10 cellular contexts compared by ENCODE assay signal in genomic region chrX:136708348-136708747, GRCh38.
DNase-seq lines count a peak whose midpoint lies in the region; FAIRE-seq and TF ChIP-seq lines count a peak whose summit lies in the region.
"Had no signal": no experiment of that assay in that cellular context is flagged by ENCODE, and none has a peak within 500 bp of the region (broad histone marks: within the 10 kb centered on the region; RNA-seq: fewer than 3 reads in every experiment).

No MANE protein-coding gene starts in this region.

- no peaks in the 10 kb centered on the region for H3K36me3 ChIP-seq in BJ (ENCODE audit: control insufficient read depth, insufficient read depth, low read length)
- no peaks in the 10 kb centered on the region for H3K36me3 ChIP-seq in OCI-LY3 (replicated peaks; ENCODE audit: low read depth, low read length)
- H3K36me3 ChIP-seq in hepatocyte (replicated peaks; ENCODE audit: insufficient read depth, low read depth) = no peaks in the 10 kb centered on the region
- H3K36me3 ChIP-seq in CD8-positive, alpha-beta memory T cell (ENCODE audit: insufficient read depth, low read length) = peaks cover 17% of the 10 kb centered on the region

- peaks cover 0 to 2% of the 10 kb centered on the region in 2 donors for H3K27me3 Mint-ChIP-seq in CD8-positive, alpha-beta memory T cell

- H2AFZ ChIP-seq in OCI-LY3 (ENCODE audit: low read depth, low read length) (no peak overlapping the region), hepatocyte (no peak overlapping the region)

- no peaks in the 10 kb centered on the region for H3K9me3 Mint-ChIP-seq in CD8-positive, alpha-beta memory T cell

- 0 out of 2 replicates have a peak overlapping the region, but pooled peaks have one; percentile 81 for H3K27ac ChIP-seq in OCI-LY3 (ENCODE audit: low read length)
- H3K27ac ChIP-seq in hepatocyte = no peak overlapping the region
- H3K27ac ChIP-seq in CD8-positive, alpha-beta memory T cell (ENCODE audit: low read depth, low read length) = no peak overlapping the region

- DNase-seq in BJ (ENCODE audit: low read depth) (no peak), GM18507 (ENCODE audit: extremely low spot score, insufficient read length, low read depth) (no peak), hepatocyte (ENCODE audit: low spot score) (no peak), NCI-H187 (lab: John Stamatoyannopoulos, UW) (no peak), C1 segment of cervical spinal cord (lab: John Stamatoyannopoulos, UW) (no peak)
- no peak for DNase-seq in CD8-positive, alpha-beta memory T cell
- DNase-seq in effector CD8-positive, alpha-beta T cell (lab: John Stamatoyannopoulos, UW) = no peak
- DNase-seq: anterior cingulate cortex, nucleus accumbens had no signal

- H3K4me1 ChIP-seq in OCI-LY3 (ENCODE audit: low read length) (peaks cover 41% of the 10 kb centered on the region), hepatocyte (ENCODE audit: insufficient read depth) (no peaks in the 10 kb centered on the region)
- peaks cover 13% of the 10 kb centered on the region for H3K4me1 ChIP-seq in CD8-positive, alpha-beta memory T cell (ENCODE audit: insufficient read depth, low read length)

- H3K9ac ChIP-seq in OCI-LY3 (ENCODE audit: low read length) = no peak overlapping the region

- WGBS in hepatocyte (ENCODE audit: low lambda C conversion rate, missing lambda C conversion rate) = 78% methylated on average over 1 of the region's 1 CpG

- H3K9me3 ChIP-seq in OCI-LY3 (ENCODE audit: insufficient read depth, low read length) = no peaks in the 10 kb centered on the region
- H3K9me3 ChIP-seq in hepatocyte (ENCODE audit: low read depth) = no peaks in the 10 kb centered on the region
- H3K9me3 ChIP-seq in CD8-positive, alpha-beta memory T cell (ENCODE audit: low read length) = no peaks in the 10 kb centered on the region

- H4K20me1 ChIP-seq in OCI-LY3 (ENCODE audit: insufficient read depth, low read length) (no peaks in the 10 kb centered on the region), hepatocyte (ENCODE audit: insufficient read depth, poor library complexity, severe bottlenecking) (no peaks in the 10 kb centered on the region)

- peak; percentile 44; the same call in 1 of the 2 replicates for TF ChIP-seq CTCF in BJ (IDR thresholded peaks at IDR 0.05; ENCODE audit: insufficient read depth, low read depth, low read length)
- peak; percentile 68 for TF ChIP-seq CTCF in OCI-LY3 (IDR thresholded peaks at IDR 0.05; ENCODE audit: low read depth, low read length)
- TF ChIP-seq CTCF in hepatocyte (IDR thresholded peaks at IDR 0.05; ENCODE audit: poor library complexity) = peak; percentile 36

- H3K4me3 Mint-ChIP-seq in CD8-positive, alpha-beta memory T cell = no peak overlapping the region

- no peak overlapping the region for H3K4me2 ChIP-seq in OCI-LY3 (ENCODE audit: low read length)
- no peak overlapping the region for H3K4me2 ChIP-seq in hepatocyte

- H3K27me3 ChIP-seq in BJ (ENCODE audit: control insufficient read depth, insufficient read depth, low read length) (no peaks in the 10 kb centered on the region), OCI-LY3 (ENCODE audit: low read depth, low read length) (no peaks in the 10 kb centered on the region), hepatocyte (no peaks in the 10 kb centered on the region)
- H3K27me3 ChIP-seq in CD8-positive, alpha-beta memory T cell (ENCODE audit: insufficient read depth, low read length, poor library complexity, severe bottlenecking) = no peaks in the 10 kb centered on the region

- H3K9me2 ChIP-seq in hepatocyte (replicated peaks; ENCODE audit: insufficient read depth) = no peaks in the 10 kb centered on the region

- H3K4me3 ChIP-seq in BJ (ENCODE audit: low read depth, low read length) (no peak overlapping the region), OCI-LY3 (ENCODE audit: low read length) (no peak overlapping the region), hepatocyte (no peak overlapping the region)
- no peak overlapping the region for H3K4me3 ChIP-seq in CD8-positive, alpha-beta memory T cell (ENCODE audit: low read length)

- peak overlapping the region in 2 of 8 donors; percentile 10 to 64 for H3K27ac Mint-ChIP-seq in CD8-positive, alpha-beta memory T cell

- peaks cover 17 to 26% (median 26%) of the 10 kb centered on the region in 3 donors for H3K4me1 Mint-ChIP-seq in CD8-positive, alpha-beta memory T cell

- peaks cover 0 to 66% (median 0%) of the 10 kb centered on the region in 3 donors for H3K36me3 Mint-ChIP-seq in CD8-positive, alpha-beta memory T cell

- POLR2A ChIA-PET in BJ (lab: Charles Lee) = no interaction called here
- POLR2A ChIA-PET in CD8-positive, alpha-beta memory T cell (lab: Charles Lee) = no interaction called here

- CTCF ChIA-PET in BJ (lab: Yijun Ruan, JAX) = interaction anchor here (0.5 to 2.8 kb wide), 9 partner anchors 43 to 1736 kb away, joined by 3 to 11 read pairs (median 4); no protein-coding TSS in a partner anchor
- CTCF ChIA-PET in CD8-positive, alpha-beta memory T cell (lab: Charles Lee) = no interaction called here

- peak; percentile 57 for FAIRE-seq in GM18507 (lab: Jason Lieb, UNC)

- no peaks in the 10 kb centered on the region for H3K79me2 ChIP-seq in OCI-LY3 (ENCODE audit: low read length)
- no peaks in the 10 kb centered on the region for H3K79me2 ChIP-seq in hepatocyte
